ENCODE assay signal across 23 cellular contexts in the genomic region with DNA sequence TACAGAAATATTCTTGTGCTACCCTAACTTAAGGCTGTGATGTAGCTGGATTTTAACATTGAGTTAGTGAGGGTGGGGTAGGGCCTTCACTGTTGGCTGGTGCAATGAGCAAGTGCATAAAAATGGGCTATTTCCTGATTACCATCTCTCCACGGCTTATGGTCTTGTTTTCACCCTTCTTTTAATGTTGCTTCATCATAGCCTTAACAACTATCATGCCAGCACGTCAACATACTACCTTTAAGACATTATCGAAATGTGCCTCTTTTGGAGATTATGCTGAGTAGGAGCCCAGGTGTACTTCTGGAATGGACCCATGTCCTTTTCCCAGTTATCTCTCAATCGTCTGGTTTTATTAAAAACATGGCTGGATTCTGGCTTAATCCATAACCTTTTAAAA.
DNase-seq lines count a peak whose midpoint lies in the region; ATAC-seq, FAIRE-seq and TF ChIP-seq lines count a peak whose summit lies in the region.
"Had no signal": no experiment of that assay in that cellular context is flagged by ENCODE, and none has a peak within 500 bp of the region (broad histone marks: within the 10 kb centered on the region; RNA-seq: fewer than 3 reads in every experiment).

No MANE protein-coding gene starts in this region.

- H3K27me3 ChIP-seq in HCT116 (ENCODE audit: insufficient read depth, low read length) (no peaks in the 10 kb centered on the region), endothelial cell of umbilical vein (ENCODE audit: control insufficient read depth in 2 of 2, insufficient read depth in 2 of 2, low read length in 2 of 2) (no peaks in the 10 kb centered on the region), osteoblast (ENCODE audit: insufficient read depth, low read length) (no peaks in the 10 kb centered on the region)
- H3K27me3 ChIP-seq: Peyer's patch had no signal

- CTCF ChIA-PET in HCT116 (lab: Charles Lee), result no interaction called here
- CTCF ChIA-PET in endothelial cell of umbilical vein (lab: Charles Lee), result interaction anchor here (0.7 to 1.2 kb wide), 4 partner anchors 8 to 54 kb away, joined by 3 to 5 read pairs (median 4); no protein-coding TSS in a partner anchor

- H4K20me1 ChIP-seq in HCT116 (ENCODE audit: insufficient read depth) (no peaks in the 10 kb centered on the region), endothelial cell of umbilical vein (replicated peaks; ENCODE audit: control insufficient read depth, extremely low read depth, insufficient read depth, low read length) (no peaks in the 10 kb centered on the region), osteoblast (ENCODE audit: insufficient read depth, low read length) (no peaks in the 10 kb centered on the region)

- no peak for TF ChIP-seq CTCF in HCT116 (IDR thresholded peaks at IDR 0.05 in 2 of 3, conservative IDR thresholded peaks at IDR 0.05 in 1 of 3; ENCODE audit: borderline replicate concordance in 1 of 3, insufficient read depth in 1 of 3, low read depth in 2 of 3, low read length in 2 of 3)
- TF ChIP-seq CTCF in endothelial cell of umbilical vein (IDR thresholded peaks at IDR 0.05; ENCODE audit: extremely low read depth in 1 of 2, insufficient read depth in 1 of 2, low read depth in 1 of 2, low read length in 2 of 2), result no peak
- TF ChIP-seq CTCF in osteoblast (IDR thresholded peaks at IDR 0.05; ENCODE audit: extremely low read depth, low read depth, low read length), result no peak

- H3K9ac ChIP-seq in HCT116 (ENCODE audit: low read length), result no peak overlapping the region
- no peak overlapping the region for H3K9ac ChIP-seq in endothelial cell of umbilical vein (replicated peaks; ENCODE audit: extremely low read depth, insufficient read depth, low read length)

- H3K27ac ChIP-seq in HCT116 (ENCODE audit: low read depth, low read length) (no peak overlapping the region), endothelial cell of umbilical vein (ENCODE audit: insufficient read depth, low read depth, low read length) (no peak overlapping the region), osteoblast (ENCODE audit: low read depth, low read length) (no peak overlapping the region)
- H3K27ac ChIP-seq: Peyer's patch had no signal

- peaks cover 24 to 50% of the 10 kb centered on the region in 2 experiments for H3K4me1 ChIP-seq in HCT116 (ENCODE audit: control insufficient read depth in 1 of 2, insufficient read depth in 2 of 2, low read length in 2 of 2)
- peaks cover 32% of the 10 kb centered on the region for H3K4me1 ChIP-seq in endothelial cell of umbilical vein (ENCODE audit: control insufficient read depth, extremely low read depth, insufficient read depth, low read length)
- H3K4me1 ChIP-seq in osteoblast (ENCODE audit: insufficient read depth, low read length), result peaks cover 18% of the 10 kb centered on the region
- H3K4me1 ChIP-seq: Peyer's patch had no signal

- DNase-seq in HCT116 (ENCODE audit: low read depth, low spot score) (no peak), M059J (ENCODE audit: low read depth) (peak; percentile 57), endothelial cell of umbilical vein (ENCODE audit: low read depth, low spot score) (no peak), osteoblast (ENCODE audit: insufficient read length, low spot score, missing footprints) (no peak), mucosa of gallbladder (ENCODE audit: low spot score) (no peak), hippocampal formation (lab: John Stamatoyannopoulos, UW) (no peak), LoVo (ENCODE audit: low spot score) (no peak)
- no peak for DNase-seq in activated CD4-positive, CD25-positive, alpha-beta regulatory T cell treated with anti-CD3 and anti-CD28 coated beads, Interleukin-2, amount 50 U/mL, for 72 hours
- DNase-seq: C1 segment of cervical spinal cord; CD4-positive, alpha-beta memory T cell; COR-L47; DMS53; HCEC 1CT; Kasumi-1; MM.1S; NCI-H2029; NCI-H526 treated with DMSO at 0.1 percent for 48 hours; Peyer's patch; SIG-M5 had no signal

- no peak for FAIRE-seq in endothelial cell of umbilical vein (lab: Jason Lieb, UNC)
- FAIRE-seq: GM18507, HepG2, K562 had no signal

- BruUV-seq in HCT116 (replicated peaks; lab: Mats Ljungman, UMichigan), result no TSS peak
- TSS peak; percentile 20 for BruUV-seq in endothelial cell of umbilical vein (replicated peaks; lab: Mats Ljungman, UMichigan)

- ATAC-seq in HCT116, result no peak
- ATAC-seq: GM23338, HepG2, K562 had no signal

- dilution Hi-C loops in endothelial cell of umbilical vein (cut with MboI; ENCODE audit: extremely low pct_ligation_motif_present, low sequenced_read_pairs), result no loop called here

- peaks cover 0 to 5% of the 10 kb centered on the region in 2 experiments; a peak in 1 of 4 replicates for H3K36me3 ChIP-seq in HCT116 (ENCODE audit: control insufficient read depth in 1 of 2, insufficient read depth in 2 of 2, low read length in 2 of 2)
- no peaks in the 10 kb centered on the region for H3K36me3 ChIP-seq in endothelial cell of umbilical vein (ENCODE audit: control insufficient read depth in 2 of 2, extremely low read depth in 1 of 2, insufficient read depth in 2 of 2, low read length in 2 of 2)
- no peaks in the 10 kb centered on the region for H3K36me3 ChIP-seq in osteoblast (ENCODE audit: insufficient read depth, low read length)
- H3K36me3 ChIP-seq: Peyer's patch had no signal

- H3K79me2 ChIP-seq in HCT116 (ENCODE audit: insufficient read depth, low read length) (no peaks in the 10 kb centered on the region), endothelial cell of umbilical vein (ENCODE audit: control insufficient read depth, insufficient read depth, low read length) (no peaks in the 10 kb centered on the region), osteoblast (ENCODE audit: insufficient read depth, low read length) (no peaks in the 10 kb centered on the region)

- no peaks in the 10 kb centered on the region for H3K9me1 ChIP-seq in endothelial cell of umbilical vein (replicated peaks; ENCODE audit: control insufficient read depth, extremely low read depth, insufficient read depth, low read length)

- TF ChIP-seq POLR2A in HCT116 (IDR thresholded peaks at IDR 0.05; ENCODE audit: borderline replicate concordance, extremely low read depth, insufficient read depth, insufficient read length) (no peak), endothelial cell of umbilical vein (IDR thresholded peaks at IDR 0.05; ENCODE audit: low read depth, low read length) (no peak)

- POLR2A ChIA-PET in HCT116 (lab: Charles Lee), result no interaction called here
- POLR2A ChIA-PET in endothelial cell of umbilical vein (lab: Charles Lee), result interaction anchor here (0.6 kb wide), 1 partner anchor 545 kb away, joined by 3 read pairs; no protein-coding TSS in a partner anchor

- H3K4me2 ChIP-seq in HCT116 (ENCODE audit: low read length) (no peak overlapping the region), endothelial cell of umbilical vein (ENCODE audit: insufficient read depth, low read length) (no peak overlapping the region), osteoblast (ENCODE audit: insufficient read depth, low read length) (no peak overlapping the region)
- H3K4me2 ChIP-seq: GM23338 had no signal

- no peaks in the 10 kb centered on the region for H3K9me3 ChIP-seq in HCT116 (ENCODE audit: control insufficient read depth in 1 of 2, insufficient read depth in 1 of 2, low read depth in 1 of 2, low read length in 2 of 2)
- no peaks in the 10 kb centered on the region for H3K9me3 ChIP-seq in endothelial cell of umbilical vein (replicated peaks; ENCODE audit: control insufficient read depth, insufficient read depth, low read length)
- H3K9me3 ChIP-seq in osteoblast (ENCODE audit: low read depth, low read length), result no peaks in the 10 kb centered on the region
- H3K9me3 ChIP-seq: Peyer's patch had no signal

- H3K4me3 ChIP-seq in HCT116 (replicated peaks in 1 of 2; ENCODE audit: low read depth in 1 of 2, low read length in 2 of 2) (no peak overlapping the region), endothelial cell of umbilical vein (replicated peaks in 1 of 3; ENCODE audit: insufficient read depth in 1 of 3, low read depth in 1 of 3, low read length in 3 of 3) (no peak overlapping the region), osteoblast (ENCODE audit: insufficient read depth, low read length) (no peak overlapping the region)
- H3K4me3 ChIP-seq: GM23338, K562, Peyer's patch had no signal

- intact Hi-C loops in HCT116 (cut with micrococcal nuclease) (no loop called here), endothelial cell of umbilical vein (cut with micrococcal nuclease) (loop anchor here (1.0 kb wide), 1 partner anchor 8 kb away; no protein-coding TSS in a partner anchor)

- no peaks in the 10 kb centered on the region for H3K9me2 ChIP-seq in HCT116 (ENCODE audit: insufficient read depth)

- RAD21 ChIA-PET in HCT116 (lab: Charles Lee; ENCODE audit: low non-redundant PET in 1 of 2, low total read pairs in 2 of 2, uncharacterized antibody in 2 of 2, unreplicated experiment in 2 of 2), result no interaction called here

- H2AFZ ChIP-seq in HCT116 (ENCODE audit: low read depth, low read length, poor library complexity, severe bottlenecking), result peak overlapping the region; percentile 86
- H2AFZ ChIP-seq in endothelial cell of umbilical vein (ENCODE audit: low read depth, low read length), result no peak overlapping the region
- peak overlapping the region; percentile 5 for H2AFZ ChIP-seq in osteoblast (ENCODE audit: low read length)
- H2AFZ ChIP-seq: GM23338 had no signal

- TF ChIP-seq RAD21 in HCT116 (IDR thresholded peaks at IDR 0.05; ENCODE audit: low read depth), result no peak

TF ChIP-seq in endothelial cell of umbilical vein, 7 proteins besides CTCF, POLR2A, EP300 and RAD21:
- no peak for TF ChIP-seq POLR2AphosphoS5 (IDR thresholded peaks at IDR 0.05; ENCODE audit: insufficient read depth, low read depth, low read length)
- no peak for TF ChIP-seq MYC (IDR thresholded peaks at IDR 0.05; ENCODE audit: low read depth, low read length)
- no peak for TF ChIP-seq EZH2 (IDR thresholded peaks at IDR 0.05; ENCODE audit: borderline replicate concordance, low read depth, low read length, severe bottlenecking)
